ENCODE assay signal across 9 cellular contexts in genomic region chr20:57707849-57708693, GRCh38. TPM values are rescaled to one million over a fixed set of nuclear protein-coding genes. Genes with fewer than 3 reads are reported as not detected.
DNase-seq lines count a peak whose midpoint lies in the region; ATAC-seq, FAIRE-seq and TF ChIP-seq lines count a peak whose summit lies in the region.
"Had no signal": no experiment of that assay in that cellular context is flagged by ENCODE, and none has a peak within 500 bp of the region (broad histone marks: within the 10 kb centered on the region; RNA-seq: fewer than 3 reads in every experiment).

No MANE protein-coding gene starts in this region.

- H3K36me3 Mint-ChIP-seq in GM23338 (ENCODE audit: low read depth), result peaks cover 10% of the 10 kb centered on the region; the same call in 1 of the 3 replicates
- no peaks in the 10 kb centered on the region for H3K36me3 Mint-ChIP-seq in activated CD8-positive, alpha-beta T cell treated with anti-CD3 and anti-CD28 coated beads for 36 hours (ENCODE audit: low read depth)

- no peak for TF ChIP-seq CTCF in GM23338 (conservative IDR thresholded peaks at IDR 0.05; ENCODE audit: low read depth in 2 of 2)
- no peak for TF ChIP-seq CTCF in activated CD8-positive, alpha-beta T cell treated with anti-CD3 and anti-CD28 coated beads for 36 hours (IDR thresholded peaks at IDR 0.05)
- no peak for TF ChIP-seq CTCF in right atrium auricular region (IDR thresholded peaks at IDR 0.05)
- TF ChIP-seq CTCF in gastrocnemius medialis (IDR thresholded peaks at IDR 0.05 in 4 of 5, conservative IDR thresholded peaks at IDR 0.05 in 1 of 5), result no peak

- H3K9me3 Mint-ChIP-seq in GM23338, result no peaks in the 10 kb centered on the region; the same call in 2 of the 3 replicates
- no peaks in the 10 kb centered on the region for H3K9me3 Mint-ChIP-seq in activated CD8-positive, alpha-beta T cell treated with anti-CD3 and anti-CD28 coated beads for 36 hours

- POLR2A ChIA-PET in activated CD8-positive, alpha-beta T cell treated with anti-CD3 and anti-CD28 coated beads for 36 hours (lab: Charles Lee), result interaction anchor here (5.0 kb wide), 1 partner anchor 9 kb away, joined by 24 read pairs; no protein-coding TSS in a partner anchor

- H3K79me2 ChIP-seq in GM23338 (replicated peaks; ENCODE audit: insufficient read depth), result peaks cover 66% of the 10 kb centered on the region

- H2AFZ ChIP-seq in GM23338, result no peak overlapping the region

- H3K36me3 ChIP-seq in GM23338 (ENCODE audit: insufficient read depth) (no peaks in the 10 kb centered on the region), right atrium auricular region (no peaks in the 10 kb centered on the region), gastrocnemius medialis (no peaks in the 10 kb centered on the region)

- in situ Hi-C loops in gastrocnemius medialis (cut with MboI; ENCODE audit: low sequenced_read_pairs in 4 of 4), result loop anchor here in 2 of 4 donors (25.0 kb wide), 2 partner anchors 321 to 1321 kb away; partner anchors contain the start of genes AURKA (in 1 of the 2), CSTF1 (in 1 of the 2) and RBM38 (in 1 of the 2)

- H3K4me1 ChIP-seq in GM23338 (ENCODE audit: insufficient read depth) (peaks cover 44% of the 10 kb centered on the region), right atrium auricular region (peaks cover 0 to 68% of the 10 kb centered on the region in 2 donors), gastrocnemius medialis (peaks cover 38 to 39% of the 10 kb centered on the region in 2 donors)

- FAIRE-seq in GM12892 (lab: Jason Lieb, UNC), result no peak

- DNase-seq in GM23338 (ENCODE audit: low spot score), result no peak
- DNase-seq in activated CD8-positive, alpha-beta T cell treated with anti-CD3 and anti-CD28 coated beads for 36 hours, result no peak
- DNase-seq in right atrium auricular region (ENCODE audit: low spot score), result no peak
- DNase-seq in gastrocnemius medialis, result no peak
- no peak for DNase-seq in NCI-H146 (lab: John Stamatoyannopoulos, UW)
- DNase-seq in GM12892 (ENCODE audit: insufficient read length), result no peak

- peaks cover 69% of the 10 kb centered on the region for H3K4me1 Mint-ChIP-seq in GM23338
- peaks cover 16% of the 10 kb centered on the region for H3K4me1 Mint-ChIP-seq in activated CD8-positive, alpha-beta T cell treated with anti-CD3 and anti-CD28 coated beads for 36 hours (ENCODE audit: low read depth)

- CTCF ChIA-PET in activated CD8-positive, alpha-beta T cell treated with anti-CD3 and anti-CD28 coated beads for 36 hours (lab: Charles Lee), result interaction anchor here (1.1 kb wide), 1 partner anchor 10 kb away, joined by 4 read pairs; no protein-coding TSS in a partner anchor

- no peaks in the 10 kb centered on the region for H3K9me3 ChIP-seq in right atrium auricular region
- no peaks in the 10 kb centered on the region for H3K9me3 ChIP-seq in gastrocnemius medialis

- H3F3A ChIP-seq in GM23338 (replicated peaks; ENCODE audit: low read depth), result no peaks in the 10 kb centered on the region

- peaks cover 20% of the 10 kb centered on the region for H3K27me3 Mint-ChIP-seq in GM23338 (ENCODE audit: insufficient read depth, low read depth, poor library complexity)
- peaks cover 12% of the 10 kb centered on the region for H3K27me3 Mint-ChIP-seq in activated CD8-positive, alpha-beta T cell treated with anti-CD3 and anti-CD28 coated beads for 36 hours

- H3K27ac Mint-ChIP-seq in GM23338, result peak overlapping the region; percentile 42
- peak overlapping the region; percentile 45 for H3K27ac Mint-ChIP-seq in activated CD8-positive, alpha-beta T cell treated with anti-CD3 and anti-CD28 coated beads for 36 hours

- H3K27ac ChIP-seq in GM23338 (ENCODE audit: low read depth), result no peak overlapping the region
- H3K27ac ChIP-seq in right atrium auricular region, result peak overlapping the region; percentile 87 to 90
- H3K27ac ChIP-seq in gastrocnemius medialis, result peak overlapping the region; percentile 78 to 88 (median 82)

- TF ChIP-seq POLR2A in gastrocnemius medialis (IDR thresholded peaks at IDR 0.05), result no peak
- TF ChIP-seq POLR2A in GM12892 (IDR thresholded peaks at IDR 0.05; ENCODE audit: low read depth, low read length), result no peak

- H3K4me3 ChIP-seq in GM23338 (peak overlapping the region; percentile 85), right atrium auricular region (peak overlapping the region; percentile 60 to 73), gastrocnemius medialis (peak overlapping the region; percentile 62 to 82 (median 66))

- H3K4me2 ChIP-seq in GM23338, result peak overlapping the region; percentile 95

- ATAC-seq in GM23338, result peak; percentile 2; the same call in 2 of the 3 replicates
- ATAC-seq in activated CD8-positive, alpha-beta T cell treated with anti-CD3 and anti-CD28 coated beads for 36 hours, result no peak
- ATAC-seq in gastrocnemius medialis, result peak; percentile 23 to 32
- no peak for ATAC-seq in HG03139 (IDR thresholded peaks at IDR 0.05; ENCODE audit: unreplicated experiment)
- ATAC-seq in GM21528 (IDR thresholded peaks at IDR 0.05; ENCODE audit: low FRiP score, unreplicated experiment), result no peak
- ATAC-seq: HCT116 had no signal

- H3K27me3 ChIP-seq in GM23338 (ENCODE audit: insufficient read depth) (no peaks in the 10 kb centered on the region), right atrium auricular region (no peaks in the 10 kb centered on the region), gastrocnemius medialis (no peaks in the 10 kb centered on the region)

- peaks cover 51% of the 10 kb centered on the region for H4K20me1 ChIP-seq in GM23338 (replicated peaks; ENCODE audit: insufficient read depth)

- H3K4me3 Mint-ChIP-seq in GM23338, result peak overlapping the region; percentile 88
- H3K4me3 Mint-ChIP-seq in activated CD8-positive, alpha-beta T cell treated with anti-CD3 and anti-CD28 coated beads for 36 hours, result peak overlapping the region; percentile 79

- intact Hi-C loops in activated CD8-positive, alpha-beta T cell treated with anti-CD3 and anti-CD28 coated beads for 36 hours (cut with micrococcal nuclease), result no loop called here
- intact Hi-C loops in gastrocnemius medialis (cut with DNase I; ENCODE audit: low total_unique reads), result loop anchor here (2.0 kb wide), 1 partner anchor 41 kb away; no protein-coding TSS in a partner anchor

- H3K9me2 ChIP-seq in GM23338 (ENCODE audit: insufficient read depth), result no peaks in the 10 kb centered on the region

TF ChIP-seq in GM23338, 12 proteins besides CTCF, POLR2A, EP300 and RAD21 (continues in another document):
- TF ChIP-seq POLR2AphosphoS5 (IDR thresholded peaks at IDR 0.05; ENCODE audit: low read depth) (no peak), STAT1 (IDR thresholded peaks at IDR 0.05; ENCODE audit: unreplicated experiment) (no peak), EZH2 (IDR thresholded peaks at IDR 0.05; ENCODE audit: low read depth, unreplicated experiment) (no peak), EZH2phosphoT487 (IDR thresholded peaks at IDR 0.05; ENCODE audit: unreplicated experiment) (no peak), CREB1 (CRISPR knock-in tag; IDR thresholded peaks at IDR 0.05; ENCODE audit: low read depth) (no peak), ETS1 (IDR thresholded peaks at IDR 0.05) (no peak), ZNF114 (CRISPR knock-in tag; IDR thresholded peaks at IDR 0.05) (no peak)

RNA-seq across cellular contexts. Expression of gene PMEPA1, which starts 1.7 kb away (rescaled TPM):
- total RNA-seq in GM23338 (2014; rRNA removed; shearing (Covaris generic)), result 7.3 and 8.9 TPM in 2 replicates
- polyA plus RNA-seq in GM23338 (2016; fragmentation: Nextera tagmentation; extraction: Ambion mirVana), result 13.5 and 15.4 TPM in 2 replicates
- 1 to 10 TPM; 1.7 to 2.0 TPM for total RNA-seq in activated CD8-positive, alpha-beta T cell treated with anti-CD3 and anti-CD28 coated beads for 36 hours
- 10 to 100 TPM; 12.5 to 16.7 TPM for total RNA-seq in right atrium auricular region
- 1 to 10 TPM; 1.5 to 8.1 (median 5.8) TPM for total RNA-seq in gastrocnemius medialis
- 0.78 TPM for polyA plus RNA-seq in GM12892 (2012; ENCODE audit: missing spikeins)

Comparison
In these comparisons a context has a peak if more than half of its experiments do, and no peak if none do; other contexts are left out.
1. ATAC-seq: peak in GM23338 (single experiment) and gastrocnemius medialis (2 of 2); none in activated CD8-positive, alpha-beta T cell treated with anti-CD3 and anti-CD28 coated beads for 36 hours (single experiment), HG03139 (single experiment) and GM21528 (single experiment).
2. Peak in every context shown above with its lines, with median percentiles within 50 percentile points of each other: H3K4me3 ChIP-seq.